ENCODE assay signal across 1 cellular context in the genomic region with DNA sequence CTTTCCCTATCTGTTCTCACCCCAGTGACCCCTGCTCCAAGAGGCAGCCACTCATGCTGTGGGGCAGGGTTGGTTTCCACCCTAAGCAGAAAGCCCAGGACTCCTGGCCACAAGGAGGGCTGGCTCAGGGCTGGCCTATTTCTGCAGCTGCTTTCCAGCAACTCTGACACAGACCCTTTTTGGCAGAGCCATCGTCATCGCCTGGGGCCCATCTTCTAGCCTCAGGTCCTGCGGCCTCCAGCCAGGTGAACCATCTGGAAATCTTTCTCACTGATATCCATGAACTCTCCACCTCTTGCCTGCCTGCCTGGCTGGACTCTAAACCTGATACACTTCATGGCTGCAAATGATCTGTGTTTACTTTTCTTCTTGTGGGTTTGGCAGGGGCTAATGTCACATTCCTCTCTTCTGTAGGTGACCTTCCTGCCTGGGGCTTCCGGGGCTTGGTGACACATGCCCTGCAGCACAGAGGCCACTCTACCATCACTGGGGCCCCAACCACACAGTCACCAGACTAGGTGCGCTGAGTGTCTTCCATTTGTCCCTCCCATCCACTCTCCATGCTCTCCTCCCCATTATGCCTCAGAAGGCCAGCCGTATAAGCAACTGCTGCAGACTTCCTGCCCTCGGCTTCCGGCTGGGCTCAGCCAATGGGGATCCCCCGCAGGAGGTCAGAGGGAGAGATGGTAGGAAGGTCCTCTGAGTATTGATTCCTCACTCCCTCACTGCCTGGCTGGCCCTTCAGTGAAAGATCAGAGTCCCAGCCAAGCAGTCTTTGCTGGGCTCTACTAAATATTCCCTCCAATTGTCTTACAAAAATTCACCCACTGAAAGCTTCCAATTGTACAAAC.
TF ChIP-seq lines count a peak whose summit lies in the region.

No MANE protein-coding gene starts in this region.

TF ChIP-seq in HepG2, 621 proteins besides CTCF, POLR2A, EP300 and RAD21 (continued from another document):
- TF ChIP-seq, protein P1, sequence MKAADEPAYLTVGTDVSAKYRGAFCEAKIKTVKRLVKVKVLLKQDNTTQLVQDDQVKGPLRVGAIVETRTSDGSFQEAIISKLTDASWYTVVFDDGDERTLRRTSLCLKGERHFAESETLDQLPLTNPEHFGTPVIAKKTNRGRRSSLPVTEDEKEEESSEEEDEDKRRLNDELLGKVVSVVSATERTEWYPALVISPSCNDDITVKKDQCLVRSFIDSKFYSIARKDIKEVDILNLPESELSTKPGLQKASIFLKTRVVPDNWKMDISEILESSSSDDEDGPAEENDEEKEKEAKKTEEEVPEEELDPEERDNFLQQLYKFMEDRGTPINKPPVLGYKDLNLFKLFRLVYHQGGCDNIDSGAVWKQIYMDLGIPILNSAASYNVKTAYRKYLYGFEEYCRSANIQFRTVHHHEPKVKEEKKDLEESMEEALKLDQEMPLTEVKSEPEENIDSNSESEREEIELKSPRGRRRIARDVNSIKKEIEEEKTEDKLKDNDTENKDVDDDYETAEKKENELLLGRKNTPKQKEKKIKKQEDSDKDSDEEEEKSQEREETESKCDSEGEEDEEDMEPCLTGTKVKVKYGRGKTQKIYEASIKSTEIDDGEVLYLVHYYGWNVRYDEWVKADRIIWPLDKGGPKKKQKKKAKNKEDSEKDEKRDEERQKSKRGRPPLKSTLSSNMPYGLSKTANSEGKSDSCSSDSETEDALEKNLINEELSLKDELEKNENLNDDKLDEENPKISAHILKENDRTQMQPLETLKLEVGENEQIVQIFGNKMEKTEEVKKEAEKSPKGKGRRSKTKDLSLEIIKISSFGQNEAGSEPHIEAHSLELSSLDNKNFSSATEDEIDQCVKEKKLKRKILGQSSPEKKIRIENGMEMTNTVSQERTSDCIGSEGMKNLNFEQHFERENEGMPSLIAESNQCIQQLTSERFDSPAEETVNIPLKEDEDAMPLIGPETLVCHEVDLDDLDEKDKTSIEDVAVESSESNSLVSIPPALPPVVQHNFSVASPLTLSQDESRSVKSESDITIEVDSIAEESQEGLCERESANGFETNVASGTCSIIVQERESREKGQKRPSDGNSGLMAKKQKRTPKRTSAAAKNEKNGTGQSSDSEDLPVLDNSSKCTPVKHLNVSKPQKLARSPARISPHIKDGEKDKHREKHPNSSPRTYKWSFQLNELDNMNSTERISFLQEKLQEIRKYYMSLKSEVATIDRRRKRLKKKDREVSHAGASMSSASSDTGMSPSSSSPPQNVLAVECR (CRISPR knock-in tag; IDR thresholded peaks at IDR 0.05; ENCODE audit: borderline replicate concordance) = peak; percentile 87; the same call in 1 of the 2 replicates
- TF ChIP-seq, protein P2, sequence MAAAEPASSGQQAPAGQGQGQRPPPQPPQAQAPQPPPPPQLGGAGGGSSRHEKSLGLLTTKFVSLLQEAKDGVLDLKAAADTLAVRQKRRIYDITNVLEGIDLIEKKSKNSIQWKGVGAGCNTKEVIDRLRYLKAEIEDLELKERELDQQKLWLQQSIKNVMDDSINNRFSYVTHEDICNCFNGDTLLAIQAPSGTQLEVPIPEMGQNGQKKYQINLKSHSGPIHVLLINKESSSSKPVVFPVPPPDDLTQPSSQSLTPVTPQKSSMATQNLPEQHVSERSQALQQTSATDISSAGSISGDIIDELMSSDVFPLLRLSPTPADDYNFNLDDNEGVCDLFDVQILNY (CRISPR knock-in tag; conservative IDR thresholded peaks at IDR 0.05) = no peak
- TF ChIP-seq CSRNP1 (CRISPR knock-in tag; IDR thresholded peaks at IDR 0.05) (peak; percentile 18; the same call in 1 of the 2 replicates), ZNF552 (CRISPR knock-in tag; IDR thresholded peaks at IDR 0.05; ENCODE audit: borderline replicate concordance) (no peak), MNT (IDR thresholded peaks at IDR 0.05) (peak; percentile 59), PTBP1 (IDR thresholded peaks at IDR 0.05; ENCODE audit: low read depth, low read length, poor library complexity, severe bottlenecking) (no peak), ZNF615 (CRISPR knock-in tag; IDR thresholded peaks at IDR 0.05; ENCODE audit: borderline replicate concordance) (0 out of 2 replicates have a peak, but pooled peaks have one; percentile 62), MYNN (CRISPR knock-in tag; IDR thresholded peaks at IDR 0.05; ENCODE audit: low read depth) (peak; percentile 56; the same call in 1 of the 2 replicates), HNF4A (CRISPR knock-in tag; IDR thresholded peaks at IDR 0.05) (peak; percentile 93), ZSCAN20 (CRISPR knock-in tag; IDR thresholded peaks at IDR 0.05; ENCODE audit: borderline replicate concordance) (no peak), ZNF580 (CRISPR knock-in tag; IDR thresholded peaks at IDR 0.05; ENCODE audit: borderline replicate concordance, low read depth) (peak; percentile 92; the same call in 1 of the 2 replicates), EHMT2 (IDR thresholded peaks at IDR 0.05; ENCODE audit: borderline replicate concordance, low read depth, low read length) (peak; percentile 96)
- TF ChIP-seq, protein P3, sequence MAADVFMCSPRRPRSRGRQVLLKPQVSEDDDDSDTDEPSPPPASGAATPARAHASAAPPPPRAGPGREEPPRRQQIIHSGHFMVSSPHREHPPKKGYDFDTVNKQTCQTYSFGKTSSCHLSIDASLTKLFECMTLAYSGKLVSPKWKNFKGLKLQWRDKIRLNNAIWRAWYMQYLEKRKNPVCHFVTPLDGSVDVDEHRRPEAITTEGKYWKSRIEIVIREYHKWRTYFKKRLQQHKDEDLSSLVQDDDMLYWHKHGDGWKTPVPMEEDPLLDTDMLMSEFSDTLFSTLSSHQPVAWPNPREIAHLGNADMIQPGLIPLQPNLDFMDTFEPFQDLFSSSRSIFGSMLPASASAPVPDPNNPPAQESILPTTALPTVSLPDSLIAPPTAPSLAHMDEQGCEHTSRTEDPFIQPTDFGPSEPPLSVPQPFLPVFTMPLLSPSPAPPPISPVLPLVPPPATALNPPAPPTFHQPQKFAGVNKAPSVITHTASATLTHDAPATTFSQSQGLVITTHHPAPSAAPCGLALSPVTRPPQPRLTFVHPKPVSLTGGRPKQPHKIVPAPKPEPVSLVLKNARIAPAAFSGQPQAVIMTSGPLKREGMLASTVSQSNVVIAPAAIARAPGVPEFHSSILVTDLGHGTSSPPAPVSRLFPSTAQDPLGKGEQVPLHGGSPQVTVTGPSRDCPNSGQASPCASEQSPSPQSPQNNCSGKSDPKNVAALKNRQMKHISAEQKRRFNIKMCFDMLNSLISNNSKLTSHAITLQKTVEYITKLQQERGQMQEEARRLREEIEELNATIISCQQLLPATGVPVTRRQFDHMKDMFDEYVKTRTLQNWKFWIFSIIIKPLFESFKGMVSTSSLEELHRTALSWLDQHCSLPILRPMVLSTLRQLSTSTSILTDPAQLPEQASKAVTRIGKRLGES (CRISPR knock-in tag; IDR thresholded peaks at IDR 0.05; ENCODE audit: borderline replicate concordance) = no peak; the same call in 1 of the 2 replicates
- TF ChIP-seq, protein P4, sequence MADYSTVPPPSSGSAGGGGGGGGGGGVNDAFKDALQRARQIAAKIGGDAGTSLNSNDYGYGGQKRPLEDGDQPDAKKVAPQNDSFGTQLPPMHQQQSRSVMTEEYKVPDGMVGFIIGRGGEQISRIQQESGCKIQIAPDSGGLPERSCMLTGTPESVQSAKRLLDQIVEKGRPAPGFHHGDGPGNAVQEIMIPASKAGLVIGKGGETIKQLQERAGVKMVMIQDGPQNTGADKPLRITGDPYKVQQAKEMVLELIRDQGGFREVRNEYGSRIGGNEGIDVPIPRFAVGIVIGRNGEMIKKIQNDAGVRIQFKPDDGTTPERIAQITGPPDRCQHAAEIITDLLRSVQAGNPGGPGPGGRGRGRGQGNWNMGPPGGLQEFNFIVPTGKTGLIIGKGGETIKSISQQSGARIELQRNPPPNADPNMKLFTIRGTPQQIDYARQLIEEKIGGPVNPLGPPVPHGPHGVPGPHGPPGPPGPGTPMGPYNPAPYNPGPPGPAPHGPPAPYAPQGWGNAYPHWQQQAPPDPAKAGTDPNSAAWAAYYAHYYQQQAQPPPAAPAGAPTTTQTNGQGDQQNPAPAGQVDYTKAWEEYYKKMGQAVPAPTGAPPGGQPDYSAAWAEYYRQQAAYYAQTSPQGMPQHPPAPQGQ (CRISPR knock-in tag; IDR thresholded peaks at IDR 0.05; ENCODE audit: borderline replicate concordance) = no peak
